8 cellular contexts compared by ENCODE assay signal in genomic region chr2:109497911-109498870, GRCh38.
A peak's percentile ranks its signal among the peaks of the same experiment; 100 is the strongest.
DNase-seq lines count a peak whose midpoint lies in the region; ATAC-seq and TF ChIP-seq lines count a peak whose summit lies in the region.
"Had no signal": no experiment of that assay in that cellular context is flagged by ENCODE, and none has a peak within 500 bp of the region (broad histone marks: within the 10 kb centered on the region; RNA-seq: fewer than 3 reads in every experiment).

No MANE protein-coding gene starts in this region.

- 34 to 48% (median 46%) methylated on average over 19 of the region's 19 CpGs for WGBS in psoas muscle, 3 donors

- peak overlapping the region; percentile 44 for H3K27ac ChIP-seq in colonic mucosa
- peak overlapping the region; percentile 81 for H3K27ac ChIP-seq in psoas muscle

- intact Hi-C loops in colonic mucosa (cut with DNase I) (no loop called here), psoas muscle (cut with DNase I) (loop anchor here (2.0 to 10.0 kb wide), 3 partner anchors 49 to 213 kb away; no protein-coding TSS in a partner anchor)

- peak; percentile 4 to 43 (median 14) for ATAC-seq in psoas muscle

- peaks cover 5% of the 10 kb centered on the region for H3K4me1 ChIP-seq in colonic mucosa
- H3K4me1 ChIP-seq in psoas muscle = peaks cover 26% of the 10 kb centered on the region

- H3K27me3 ChIP-seq in colonic mucosa (no peaks in the 10 kb centered on the region), psoas muscle (ENCODE audit: insufficient read depth in 3 of 3, low read length in 2 of 3) (no peaks in the 10 kb centered on the region)

- DNase-seq in DMS 273 treated with DMSO at 0.1 percent for 48 hours (lab: John Stamatoyannopoulos, UW) (peak; percentile 30), NCI-H2171 (lab: John Stamatoyannopoulos, UW) (peak; percentile 89), colonic mucosa (no peak), psoas muscle (no peak), midbrain (lab: John Stamatoyannopoulos, UW) (no peak), NOMO-1 treated with dmso at 0.1 percent for 144 hours (lab: John Stamatoyannopoulos, UW; ENCODE audit: unreplicated experiment) (no peak), NCI-H128 (lab: John Stamatoyannopoulos, UW; ENCODE audit: unreplicated experiment) (no peak)
- DNase-seq: NCI-H146 had no signal

- no peaks in the 10 kb centered on the region for H3K36me3 ChIP-seq in colonic mucosa
- peaks cover 0 to 7% of the 10 kb centered on the region in 2 donors for H3K36me3 ChIP-seq in psoas muscle (ENCODE audit: insufficient read depth in 1 of 2, low read depth in 1 of 2)

- H3K9me3 ChIP-seq in colonic mucosa (no peaks in the 10 kb centered on the region), psoas muscle (no peaks in the 10 kb centered on the region)

- H3K4me3 ChIP-seq in colonic mucosa (no peak overlapping the region), psoas muscle (peak overlapping the region; percentile 36)

- no peak overlapping the region for H3K9ac ChIP-seq in colonic mucosa (ENCODE audit: low read depth in 2 of 2, low read length in 2 of 2)

- TF ChIP-seq CTCF in colonic mucosa (IDR thresholded peaks at IDR 0.05) (no peak), psoas muscle (IDR thresholded peaks at IDR 0.05) (no peak)

Comparison
In these comparisons a context has a peak if more than half of its experiments do, and no peak if none do; other contexts are left out.
1. DNase-seq: peak in DMS 273 treated with DMSO at 0.1 percent for 48 hours (single experiment) and NCI-H2171 (single experiment); none in colonic mucosa (single experiment), psoas muscle (0 of 2), midbrain (single experiment), NOMO-1 treated with dmso at 0.1 percent for 144 hours (single experiment) and NCI-H128 (single experiment).